Comparison of ENCODE assay signal across 22 cellular contexts in genomic region chr7:31986878-31987518, GRCh38.
DNase-seq lines count a peak whose midpoint lies in the region; ATAC-seq and TF ChIP-seq lines count a peak whose summit lies in the region.
"Had no signal": no experiment of that assay in that cellular context is flagged by ENCODE, and none has a peak within 500 bp of the region (broad histone marks: within the 10 kb centered on the region; RNA-seq: fewer than 3 reads in every experiment).

No MANE protein-coding gene starts in this region.

- H3K36me3 ChIP-seq in MG63 (peaks cover 13% of the 10 kb centered on the region), osteoblast (ENCODE audit: insufficient read depth, low read length) (no peaks in the 10 kb centered on the region)
- H3K36me3 ChIP-seq: ascending aorta, gastroesophageal sphincter, SJCRH30, transverse colon had no signal

- no peak overlapping the region for H3K4me3 Mint-ChIP-seq in endothelial cell (ENCODE audit: unreplicated experiment)
- H3K4me3 Mint-ChIP-seq: activated B cell treated with CpG ODN at 0.5 μM for 24 hours; HFFc6; mesothelial cell of epicardium; nephron; stimulated activated naive CD8-positive, alpha-beta T cell treated with anti-CD3 and anti-CD28 coated beads, Interleukin-15, amount 100 ng/mL, for 72 hours had no signal

- H3K9me3 Mint-ChIP-seq in endothelial cell (ENCODE audit: unreplicated experiment), result no peaks in the 10 kb centered on the region
- H3K9me3 Mint-ChIP-seq: activated B cell treated with CpG ODN at 0.5 μM for 24 hours had no signal

- no peak overlapping the region for H3K4me3 ChIP-seq in MG63
- no peak overlapping the region for H3K4me3 ChIP-seq in osteoblast (ENCODE audit: insufficient read depth, low read length)
- H3K4me3 ChIP-seq: ascending aorta, gastroesophageal sphincter, SJCRH30, transverse colon had no signal

- H3K4me1 Mint-ChIP-seq in endothelial cell (ENCODE audit: unreplicated experiment), result peaks cover 13% of the 10 kb centered on the region
- H3K4me1 Mint-ChIP-seq: activated B cell treated with CpG ODN at 0.5 μM for 24 hours; mesothelial cell of epicardium; nephron; stimulated activated naive CD8-positive, alpha-beta T cell treated with anti-CD3 and anti-CD28 coated beads, Interleukin-15, amount 100 ng/mL, for 72 hours had no signal

- peaks cover 9% of the 10 kb centered on the region for H3K79me2 ChIP-seq in osteoblast (ENCODE audit: insufficient read depth, low read length)

- no peak overlapping the region for H2AFZ ChIP-seq in osteoblast (ENCODE audit: low read length)

- H3K4me1 ChIP-seq in osteoblast (ENCODE audit: insufficient read depth, low read length), result peaks cover 18% of the 10 kb centered on the region
- H3K4me1 ChIP-seq: ascending aorta, gastroesophageal sphincter, SJCRH30, transverse colon had no signal

- H3K4me2 ChIP-seq in osteoblast (ENCODE audit: insufficient read depth, low read length), result no peak overlapping the region

- H3K27me3 Mint-ChIP-seq in endothelial cell (ENCODE audit: unreplicated experiment), result peaks cover 5% of the 10 kb centered on the region
- H3K27me3 Mint-ChIP-seq: activated B cell treated with CpG ODN at 0.5 μM for 24 hours; progenitor cell of endocrine pancreas; stimulated activated naive CD8-positive, alpha-beta T cell treated with anti-CD3 and anti-CD28 coated beads, Interleukin-15, amount 100 ng/mL, for 72 hours had no signal

- DNase-seq in DMS53 (lab: John Stamatoyannopoulos, UW) (peak; percentile 84), MG63 (peak; percentile 9), endothelial cell (ENCODE audit: low spot score) (no peak), osteoblast (ENCODE audit: insufficient read length, low spot score, missing footprints) (peak; percentile 65), T-helper 2 cell (no peak), cerebellar cortex (ENCODE audit: low spot score) (no peak)
- DNase-seq: activated B cell treated with CpG ODN at 0.5 μM for 24 hours; activated naive CD4-positive, alpha-beta T cell treated with anti-CD3 and anti-CD28 coated beads, Interleukin-2, amount 50 U/mL, for 16 hours; activated T-cell treated with anti-CD3 and anti-CD28 coated beads, Interleukin-2, amount 50 U/mL, for 48 hours; HFFc6; left cardiac atrium; NCI-H1092 treated with DMSO at 0.1 percent for 48 hours; SJCRH30; stimulated activated CD4-positive, alpha-beta T cell treated with anti-CD3 and anti-CD28 coated beads, Interleukin-2, amount 100 ng/mL, for 48 hours; stimulated activated naive CD8-positive, alpha-beta T cell treated with anti-CD3 and anti-CD28 coated beads, Interleukin-15, amount 100 ng/mL, for 72 hours; transverse colon had no signal

- H3K9me3 ChIP-seq in MG63 (peaks cover 3% of the 10 kb centered on the region; the same call in 1 of the 2 replicates), osteoblast (ENCODE audit: low read depth, low read length) (no peaks in the 10 kb centered on the region)
- H3K9me3 ChIP-seq: ascending aorta, gastroesophageal sphincter, SJCRH30, transverse colon had no signal

- H3K27me3 ChIP-seq in MG63 (no peaks in the 10 kb centered on the region), osteoblast (ENCODE audit: insufficient read depth, low read length) (no peaks in the 10 kb centered on the region)
- H3K27me3 ChIP-seq: ascending aorta, gastroesophageal sphincter, SJCRH30, transverse colon had no signal

- H3K27ac ChIP-seq in osteoblast (ENCODE audit: low read depth, low read length), result peak overlapping the region; percentile 7
- H3K27ac ChIP-seq: ascending aorta, gastroesophageal sphincter, SJCRH30, transverse colon had no signal

- ATAC-seq in HG03045 (IDR thresholded peaks at IDR 0.05; ENCODE audit: unreplicated experiment), result no peak
- ATAC-seq: gastroesophageal sphincter; left cardiac atrium; stimulated activated naive CD8-positive, alpha-beta T cell treated with anti-CD3 and anti-CD28 coated beads, Interleukin-15, amount 100 ng/mL, for 72 hours had no signal

- peaks cover 6% of the 10 kb centered on the region for H4K20me1 ChIP-seq in osteoblast (ENCODE audit: insufficient read depth, low read length)

- no peak for TF ChIP-seq CTCF in endothelial cell (IDR thresholded peaks at IDR 0.05; ENCODE audit: unreplicated experiment)
- TF ChIP-seq CTCF in osteoblast (IDR thresholded peaks at IDR 0.05; ENCODE audit: extremely low read depth, low read depth, low read length), result no peak

- peak overlapping the region; percentile 9 for H3K27ac Mint-ChIP-seq in endothelial cell (ENCODE audit: unreplicated experiment)
- H3K27ac Mint-ChIP-seq: activated B cell treated with CpG ODN at 0.5 μM for 24 hours, HFFc6, mesothelial cell of epicardium, nephron, progenitor cell of endocrine pancreas had no signal

- H3K36me3 Mint-ChIP-seq in endothelial cell (ENCODE audit: low read depth, unreplicated experiment), result peaks cover 3% of the 10 kb centered on the region
- H3K36me3 Mint-ChIP-seq: mesothelial cell of epicardium had no signal

Comparison
In these comparisons a context has a peak if more than half of its experiments do, and no peak if none do; other contexts are left out.
1. DNase-seq: peak in DMS53 (single experiment), MG63 (single experiment) and osteoblast (single experiment); none in endothelial cell (single experiment), T-helper 2 cell (0 of 5) and cerebellar cortex (single experiment).